ENCODE assay signal across 14 cellular contexts in genomic region chr4:150305995-150306394, GRCh38.
DNase-seq lines count a peak whose midpoint lies in the region; ATAC-seq, FAIRE-seq and TF ChIP-seq lines count a peak whose summit lies in the region.
"Had no signal": no experiment of that assay in that cellular context is flagged by ENCODE, and none has a peak within 500 bp of the region (broad histone marks: within the 10 kb centered on the region; RNA-seq: fewer than 3 reads in every experiment).

No MANE protein-coding gene starts in this region.

- DNase-seq in H54 (ENCODE audit: insufficient read length, low spot score) (no peak), T-helper 17 cell (no peak), fibroblast of peridontal ligament (ENCODE audit: extremely low read depth) (peak; percentile 71), skeletal muscle cell (ENCODE audit: low read depth) (peak; percentile 39), GF-D8 (lab: John Stamatoyannopoulos, UW) (no peak), thyroid gland (no peak)
- DNase-seq in stimulated activated naive B cell treated with anti-CD40 and anti-IgM and Interleukin-4, amounts not matched to agents 10 μg/mL and 1 μg/mL and 100 μg/mL, for 72 hours = no peak
- DNase-seq: activated CD4-positive, alpha-beta T cell treated with anti-CD3 and anti-CD28 coated beads, Interleukin-2, amount 50 U/mL, for 1 hour; Caco-2; central memory CD4-positive, alpha-beta T cell; KG1 had no signal

- no peaks in the 10 kb centered on the region for H3K27me3 ChIP-seq in thyroid gland

- peak; percentile 15 for FAIRE-seq in H54 (lab: Jason Lieb, UNC)

- H3K9me3 Mint-ChIP-seq in stimulated activated naive B cell treated with anti-CD40 and anti-IgM and Interleukin-4, amounts not matched to agents 10 μg/mL and 1 μg/mL and 100 μg/mL, for 72 hours = no peaks in the 10 kb centered on the region
- H3K9me3 Mint-ChIP-seq: activated T-helper 2 cell treated with anti-CD3 and anti-CD28 coated beads, Interferon-gamma antibody, Interleukin-2, Interleukin-4, amounts not matched to agents 10 μg/mL and 5 μg/mL and 100 μg/mL, durations not matched to agents 14 hours and 24 hours and 36 hours had no signal

- H3K4me3 ChIP-seq in skeletal muscle cell (ENCODE audit: low read depth, low read length) (no peak overlapping the region), thyroid gland (replicated peaks in 1 of 3) (no peak overlapping the region)
- H3K4me3 ChIP-seq: skin epidermis had no signal

- no peaks in the 10 kb centered on the region for H3K36me3 ChIP-seq in thyroid gland

- intact Hi-C loops in thyroid gland (cut with DNase I) = no loop called here

- no peaks in the 10 kb centered on the region for H3K4me1 Mint-ChIP-seq in T-helper 17 cell
- no peaks in the 10 kb centered on the region for H3K4me1 Mint-ChIP-seq in stimulated activated naive B cell treated with anti-CD40 and anti-IgM and Interleukin-4, amounts not matched to agents 10 μg/mL and 1 μg/mL and 100 μg/mL, for 72 hours

- ATAC-seq in T-helper 17 cell (no peak), GM18517 (IDR thresholded peaks at IDR 0.05; ENCODE audit: unreplicated experiment) (no peak)
- ATAC-seq in stimulated activated naive B cell treated with anti-CD40 and anti-IgM and Interleukin-4, amounts not matched to agents 10 μg/mL and 1 μg/mL and 100 μg/mL, for 72 hours (replicated peaks) = no peak

- peaks cover 0 to 5% of the 10 kb centered on the region in 2 donors for H3K4me1 ChIP-seq in thyroid gland
- H3K4me1 ChIP-seq: Caco-2 had no signal

- peaks cover 2% of the 10 kb centered on the region for H3K36me3 Mint-ChIP-seq in T-helper 17 cell (ENCODE audit: low read depth)
- peaks cover 4 to 13% of the 10 kb centered on the region in 2 donors for H3K36me3 Mint-ChIP-seq in stimulated activated naive B cell treated with anti-CD40 and anti-IgM and Interleukin-4, amounts not matched to agents 10 μg/mL and 1 μg/mL and 100 μg/mL, for 72 hours

- peak overlapping the region; percentile 45 for H3K27ac Mint-ChIP-seq in T-helper 17 cell
- H3K27ac Mint-ChIP-seq in stimulated activated naive B cell treated with anti-CD40 and anti-IgM and Interleukin-4, amounts not matched to agents 10 μg/mL and 1 μg/mL and 100 μg/mL, for 72 hours = no peak overlapping the region
- H3K27ac Mint-ChIP-seq: activated T-helper 2 cell treated with anti-CD3 and anti-CD28 coated beads, Interferon-gamma antibody, Interleukin-2, Interleukin-4, amounts not matched to agents 10 μg/mL and 5 μg/mL and 100 μg/mL, durations not matched to agents 14 hours and 24 hours and 36 hours had no signal

- H3K27ac ChIP-seq in thyroid gland = no peak overlapping the region

- no peak for TF ChIP-seq POLR2A in H54 (IDR thresholded peaks at IDR 0.05; ENCODE audit: low read depth, low read length)
- no peak for TF ChIP-seq POLR2A in thyroid gland (IDR thresholded peaks at IDR 0.05)

- H3K27me3 Mint-ChIP-seq in T-helper 17 cell = no peaks in the 10 kb centered on the region
- H3K27me3 Mint-ChIP-seq in stimulated activated naive B cell treated with anti-CD40 and anti-IgM and Interleukin-4, amounts not matched to agents 10 μg/mL and 1 μg/mL and 100 μg/mL, for 72 hours = no peaks in the 10 kb centered on the region

- no peaks in the 10 kb centered on the region for H3K9me3 ChIP-seq in T-helper 17 cell (ENCODE audit: control insufficient read depth, low read length, poor library complexity, severe bottlenecking)
- no peaks in the 10 kb centered on the region for H3K9me3 ChIP-seq in thyroid gland
- H3K9me3 ChIP-seq: Caco-2 had no signal

- 69 to 71% methylated on average over 2 of the region's 2 CpGs for WGBS in thyroid gland, 2 donors

- H3K4me3 Mint-ChIP-seq in T-helper 17 cell = no peak overlapping the region
- no peak overlapping the region for H3K4me3 Mint-ChIP-seq in stimulated activated naive B cell treated with anti-CD40 and anti-IgM and Interleukin-4, amounts not matched to agents 10 μg/mL and 1 μg/mL and 100 μg/mL, for 72 hours

- TF ChIP-seq CTCF in thyroid gland (IDR thresholded peaks at IDR 0.05) = no peak

Comparison
In these comparisons a context has a peak if more than half of its experiments do, and no peak if none do; other contexts are left out.
1. DNase-seq: peak in fibroblast of peridontal ligament (single experiment) and skeletal muscle cell (single experiment); none in H54 (single experiment), T-helper 17 cell (0 of 3), GF-D8 (single experiment), thyroid gland (0 of 2) and stimulated activated naive B cell treated with anti-CD40 and anti-IgM and Interleukin-4, amounts not matched to agents 10 μg/mL and 1 μg/mL and 100 μg/mL, for 72 hours (single experiment).